ENCODE assay signal across 11 cellular contexts in the genomic region with DNA sequence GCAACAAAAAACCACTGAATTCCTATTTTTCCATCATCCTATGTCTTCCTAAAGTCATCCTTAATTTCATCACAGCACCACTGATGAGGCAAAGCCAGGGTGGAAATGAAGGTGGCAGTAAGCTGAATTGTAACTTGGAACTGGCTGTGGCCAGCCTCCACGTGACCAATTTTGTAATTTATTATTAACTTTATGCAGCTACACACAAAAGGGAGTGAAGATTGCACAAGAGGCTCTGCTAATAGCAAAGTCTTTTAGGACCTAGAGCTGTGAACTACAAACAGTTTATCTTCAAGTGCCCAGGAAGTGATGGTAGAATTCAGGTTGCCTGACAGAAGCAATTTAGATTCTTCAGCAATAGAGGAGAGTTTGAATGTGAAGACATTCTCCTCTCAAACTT.
A peak's percentile ranks its signal among the peaks of the same experiment; 100 is the strongest.
DNase-seq lines count a peak whose midpoint lies in the region; ATAC-seq, FAIRE-seq and TF ChIP-seq lines count a peak whose summit lies in the region.
"Had no signal": no experiment of that assay in that cellular context is flagged by ENCODE, and none has a peak within 500 bp of the region (broad histone marks: within the 10 kb centered on the region; RNA-seq: fewer than 3 reads in every experiment).

No MANE protein-coding gene starts in this region.

- peak overlapping the region in 1 of 3 donors; percentile 17 for H3K4me3 ChIP-seq in liver (ENCODE audit: low read depth in 1 of 3, low read length in 3 of 3)

- H3K4me3 Mint-ChIP-seq in activated naive CD8-positive, alpha-beta T cell: peak overlapping the region; percentile 14
- H3K4me3 Mint-ChIP-seq: central memory CD8-positive, alpha-beta T cell had no signal

- no peaks in the 10 kb centered on the region for H3K36me3 ChIP-seq in liver (ENCODE audit: control insufficient read depth in 4 of 4, insufficient read depth in 3 of 4, low read depth in 1 of 4, low read length in 3 of 4)

- H3K9me3 Mint-ChIP-seq in activated naive CD8-positive, alpha-beta T cell (ENCODE audit: low read depth): no peaks in the 10 kb centered on the region
- H3K9me3 Mint-ChIP-seq: central memory CD8-positive, alpha-beta T cell had no signal

- DNase-seq in AML-193 (lab: John Stamatoyannopoulos, UW) (peak; percentile 74 to 89), NCI-H1436 treated with DMSO at 0.1 percent for 48 hours (lab: John Stamatoyannopoulos, UW) (no peak), Ammon's horn (ENCODE audit: low spot score) (no peak), D721Med (ENCODE audit: insufficient read length, low spot score) (no peak)
- DNase-seq: NCI-H1417, T-helper 9 cell had no signal

- TF ChIP-seq CTCF in liver (IDR thresholded peaks at IDR 0.05; ENCODE audit: low read depth, low read length, missing input control): no peak
- TF ChIP-seq CTCF in D721Med (IDR thresholded peaks at IDR 0.05; ENCODE audit: insufficient read depth, missing control alignments): no peak

- H3K4me1 Mint-ChIP-seq in activated naive CD8-positive, alpha-beta T cell (ENCODE audit: low read depth): peaks cover 55% of the 10 kb centered on the region
- H3K4me1 Mint-ChIP-seq: central memory CD8-positive, alpha-beta T cell had no signal

- H3K27me3 Mint-ChIP-seq in activated naive CD8-positive, alpha-beta T cell: peaks cover 7% of the 10 kb centered on the region

- H3K9me3 ChIP-seq in liver (ENCODE audit: control insufficient read depth in 4 of 4, low read length in 3 of 4): no peaks in the 10 kb centered on the region

- 19% methylated on average over 1 of the region's 1 CpG for WGBS in liver

- no peaks in the 10 kb centered on the region for H3K27me3 ChIP-seq in liver (ENCODE audit: control insufficient read depth in 4 of 4, insufficient read depth in 4 of 4, low read length in 3 of 4)

- H3K36me3 Mint-ChIP-seq in activated naive CD8-positive, alpha-beta T cell: no peaks in the 10 kb centered on the region

- peaks cover 7 to 54% (median 36%) of the 10 kb centered on the region in 4 donors for H3K4me1 ChIP-seq in liver (ENCODE audit: control insufficient read depth in 4 of 4, insufficient read depth in 4 of 4, low read length in 3 of 4)

- H3K9ac ChIP-seq in liver (ENCODE audit: low read depth in 1 of 2, low read length in 2 of 2): no peak overlapping the region

- no peak for FAIRE-seq in D721Med (lab: Jason Lieb, UNC)

- peak overlapping the region; percentile 92 for H3K27ac Mint-ChIP-seq in activated naive CD8-positive, alpha-beta T cell

- ATAC-seq in HG02642 (IDR thresholded peaks at IDR 0.05; ENCODE audit: poor library complexity, unreplicated experiment) (peak; percentile 12), GM19324 (IDR thresholded peaks at IDR 0.05; ENCODE audit: low FRiP score, unreplicated experiment) (no peak)

- peak; percentile 60 to 70 for TF ChIP-seq RAD21 in liver (IDR thresholded peaks at IDR 0.05)

- H3K27ac ChIP-seq in liver (ENCODE audit: low read depth in 1 of 2, low read length in 2 of 2): peak overlapping the region; percentile 69 to 70

TF ChIP-seq in liver, 16 proteins besides CTCF, POLR2A, EP300 and RAD21:
- TF ChIP-seq HNF4A (conservative IDR thresholded peaks at IDR 0.05) (peak; percentile 67 to 79), EGR1 (IDR thresholded peaks at IDR 0.05; ENCODE audit: low read depth in 2 of 2) (peak in 1 of 2 donors; percentile 73), TAF1 (conservative IDR thresholded peaks at IDR 0.05) (peak; percentile 49), RXRA (IDR thresholded peaks at IDR 0.05) (peak; percentile 27 to 85), JUND (IDR thresholded peaks at IDR 0.05) (peak in 1 of 2 donors; percentile 75), HNF4G (IDR thresholded peaks at IDR 0.05) (peak; percentile 53), FOXA2 (IDR thresholded peaks at IDR 0.05) (peak; percentile 43), FOXA1 (IDR thresholded peaks at IDR 0.05) (peak; percentile 20), NR2F2 (IDR thresholded peaks at IDR 0.05) (no peak), SP1 (IDR thresholded peaks at IDR 0.05) (peak; percentile 66), YY1 (IDR thresholded peaks at IDR 0.05) (peak; percentile 48), GABPA (IDR thresholded peaks at IDR 0.05 in 1 of 2, conservative IDR thresholded peaks at IDR 0.05 in 1 of 2) (peak in 1 of 2 donors; percentile 48)
- TF ChIP-seq, protein P1, sequence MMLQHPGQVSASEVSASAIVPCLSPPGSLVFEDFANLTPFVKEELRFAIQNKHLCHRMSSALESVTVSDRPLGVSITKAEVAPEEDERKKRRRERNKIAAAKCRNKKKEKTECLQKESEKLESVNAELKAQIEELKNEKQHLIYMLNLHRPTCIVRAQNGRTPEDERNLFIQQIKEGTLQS (IDR thresholded peaks at IDR 0.05): peak; percentile 72
- TF ChIP-seq, protein P2, sequence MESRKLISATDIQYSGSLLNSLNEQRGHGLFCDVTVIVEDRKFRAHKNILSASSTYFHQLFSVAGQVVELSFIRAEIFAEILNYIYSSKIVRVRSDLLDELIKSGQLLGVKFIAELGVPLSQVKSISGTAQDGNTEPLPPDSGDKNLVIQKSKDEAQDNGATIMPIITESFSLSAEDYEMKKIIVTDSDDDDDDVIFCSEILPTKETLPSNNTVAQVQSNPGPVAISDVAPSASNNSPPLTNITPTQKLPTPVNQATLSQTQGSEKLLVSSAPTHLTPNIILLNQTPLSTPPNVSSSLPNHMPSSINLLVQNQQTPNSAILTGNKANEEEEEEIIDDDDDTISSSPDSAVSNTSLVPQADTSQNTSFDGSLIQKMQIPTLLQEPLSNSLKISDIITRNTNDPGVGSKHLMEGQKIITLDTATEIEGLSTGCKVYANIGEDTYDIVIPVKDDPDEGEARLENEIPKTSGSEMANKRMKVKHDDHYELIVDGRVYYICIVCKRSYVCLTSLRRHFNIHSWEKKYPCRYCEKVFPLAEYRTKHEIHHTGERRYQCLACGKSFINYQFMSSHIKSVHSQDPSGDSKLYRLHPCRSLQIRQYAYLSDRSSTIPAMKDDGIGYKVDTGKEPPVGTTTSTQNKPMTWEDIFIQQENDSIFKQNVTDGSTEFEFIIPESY (IDR thresholded peaks at IDR 0.05): peak; percentile 58
- TF ChIP-seq, protein P3, sequence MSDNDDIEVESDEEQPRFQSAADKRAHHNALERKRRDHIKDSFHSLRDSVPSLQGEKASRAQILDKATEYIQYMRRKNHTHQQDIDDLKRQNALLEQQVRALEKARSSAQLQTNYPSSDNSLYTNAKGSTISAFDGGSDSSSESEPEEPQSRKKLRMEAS (IDR thresholded peaks at IDR 0.05): peak; percentile 77
- TF ChIP-seq, protein P4, sequence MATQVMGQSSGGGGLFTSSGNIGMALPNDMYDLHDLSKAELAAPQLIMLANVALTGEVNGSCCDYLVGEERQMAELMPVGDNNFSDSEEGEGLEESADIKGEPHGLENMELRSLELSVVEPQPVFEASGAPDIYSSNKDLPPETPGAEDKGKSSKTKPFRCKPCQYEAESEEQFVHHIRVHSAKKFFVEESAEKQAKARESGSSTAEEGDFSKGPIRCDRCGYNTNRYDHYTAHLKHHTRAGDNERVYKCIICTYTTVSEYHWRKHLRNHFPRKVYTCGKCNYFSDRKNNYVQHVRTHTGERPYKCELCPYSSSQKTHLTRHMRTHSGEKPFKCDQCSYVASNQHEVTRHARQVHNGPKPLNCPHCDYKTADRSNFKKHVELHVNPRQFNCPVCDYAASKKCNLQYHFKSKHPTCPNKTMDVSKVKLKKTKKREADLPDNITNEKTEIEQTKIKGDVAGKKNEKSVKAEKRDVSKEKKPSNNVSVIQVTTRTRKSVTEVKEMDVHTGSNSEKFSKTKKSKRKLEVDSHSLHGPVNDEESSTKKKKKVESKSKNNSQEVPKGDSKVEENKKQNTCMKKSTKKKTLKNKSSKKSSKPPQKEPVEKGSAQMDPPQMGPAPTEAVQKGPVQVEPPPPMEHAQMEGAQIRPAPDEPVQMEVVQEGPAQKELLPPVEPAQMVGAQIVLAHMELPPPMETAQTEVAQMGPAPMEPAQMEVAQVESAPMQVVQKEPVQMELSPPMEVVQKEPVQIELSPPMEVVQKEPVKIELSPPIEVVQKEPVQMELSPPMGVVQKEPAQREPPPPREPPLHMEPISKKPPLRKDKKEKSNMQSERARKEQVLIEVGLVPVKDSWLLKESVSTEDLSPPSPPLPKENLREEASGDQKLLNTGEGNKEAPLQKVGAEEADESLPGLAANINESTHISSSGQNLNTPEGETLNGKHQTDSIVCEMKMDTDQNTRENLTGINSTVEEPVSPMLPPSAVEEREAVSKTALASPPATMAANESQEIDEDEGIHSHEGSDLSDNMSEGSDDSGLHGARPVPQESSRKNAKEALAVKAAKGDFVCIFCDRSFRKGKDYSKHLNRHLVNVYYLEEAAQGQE (IDR thresholded peaks at IDR 0.05): peak; percentile 69

Comparison
In these comparisons a context has a peak if more than half of its experiments do, and no peak if none do; other contexts are left out.
1. DNase-seq: peak in AML-193 (2 of 2); none in NCI-H1436 treated with DMSO at 0.1 percent for 48 hours (single experiment), Ammon's horn (single experiment) and D721Med (single experiment).